Comparison of ENCODE assay signal across 19 cellular contexts in the genomic region with DNA sequence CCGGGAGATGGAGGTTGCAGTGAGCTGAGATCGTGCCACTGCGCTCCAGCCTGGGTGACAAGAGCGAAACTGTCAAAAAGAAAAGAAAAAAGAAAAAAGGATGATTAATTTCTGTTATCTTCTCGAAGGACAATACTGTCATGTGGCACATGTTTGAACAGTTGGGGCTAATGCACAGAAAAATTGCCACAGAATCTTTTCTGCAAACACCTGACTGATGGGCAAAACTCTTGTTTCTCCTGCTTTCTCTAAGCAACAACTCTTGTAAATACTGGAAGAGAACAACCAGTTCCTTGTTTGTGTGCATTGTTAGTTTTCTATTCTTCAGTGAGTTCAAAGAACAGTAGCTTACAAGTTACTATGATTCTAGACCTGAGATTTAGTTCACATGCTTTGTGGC.
DNase-seq lines count a peak whose midpoint lies in the region; ATAC-seq and TF ChIP-seq lines count a peak whose summit lies in the region.
"Had no signal": no experiment of that assay in that cellular context is flagged by ENCODE, and none has a peak within 500 bp of the region (broad histone marks: within the 10 kb centered on the region; RNA-seq: fewer than 3 reads in every experiment).

No MANE protein-coding gene starts in this region.

- no peak for TF ChIP-seq EP300 in stomach (IDR thresholded peaks at IDR 0.05)

- TF ChIP-seq POLR2A in stomach (IDR thresholded peaks at IDR 0.05): no peak

- peaks cover 5% of the 10 kb centered on the region for H3K9me3 Mint-ChIP-seq in activated naive CD8-positive, alpha-beta T cell (ENCODE audit: low read depth)
- H3K9me3 Mint-ChIP-seq in activated naive CD8-positive, alpha-beta T cell treated with anti-CD3 and anti-CD28 coated beads, Interleukin-2, amount 50 U/mL, for 24 hours: peaks cover 7% of the 10 kb centered on the region
- H3K9me3 Mint-ChIP-seq in WTC11: peaks cover 17% of the 10 kb centered on the region

- 66 to 84% (median 72%) methylated on average over 5 of the region's 5 CpGs for WGBS in stomach, 5 donors

- ATAC-seq in activated naive CD8-positive, alpha-beta T cell treated with anti-CD3 and anti-CD28 coated beads, Interleukin-2, amount 50 U/mL, for 24 hours: no peak
- ATAC-seq in WTC11: no peak
- ATAC-seq: left cardiac atrium; stimulated activated naive CD8-positive, alpha-beta T cell treated with anti-CD3 and anti-CD28 coated beads, Interleukin-15, amount 100 ng/mL, for 72 hours had no signal

- H3K27ac ChIP-seq in VCaP (peak overlapping the region; percentile 77), stomach (peak overlapping the region in 3 of 5 donors; percentile 21 to 43 (median 37))
- H3K27ac ChIP-seq: WERI-Rb-1 had no signal

- peak overlapping the region; percentile 51 for H3K4me3 Mint-ChIP-seq in activated naive CD8-positive, alpha-beta T cell
- no peak overlapping the region for H3K4me3 Mint-ChIP-seq in activated naive CD8-positive, alpha-beta T cell treated with anti-CD3 and anti-CD28 coated beads, Interleukin-2, amount 50 U/mL, for 24 hours
- no peak overlapping the region for H3K4me3 Mint-ChIP-seq in WTC11
- H3K4me3 Mint-ChIP-seq: type B pancreatic cell had no signal

- H3K36me3 Mint-ChIP-seq in activated naive CD8-positive, alpha-beta T cell: peaks cover 37% of the 10 kb centered on the region
- peaks cover 13% of the 10 kb centered on the region for H3K36me3 Mint-ChIP-seq in activated naive CD8-positive, alpha-beta T cell treated with anti-CD3 and anti-CD28 coated beads, Interleukin-2, amount 50 U/mL, for 24 hours (ENCODE audit: low read depth)
- H3K36me3 Mint-ChIP-seq in WTC11: peaks cover 13% of the 10 kb centered on the region

- H3K4me1 ChIP-seq in endocrine pancreas (ENCODE audit: control insufficient read depth, insufficient read depth, low read length) (peaks cover 10% of the 10 kb centered on the region), stomach (peaks cover 0 to 36% (median 13%) of the 10 kb centered on the region in 4 donors)

- POLR2A ChIA-PET in WTC11 (lab: Charles Lee): no interaction called here

- CTCF ChIA-PET in WTC11 (lab: Charles Lee): interaction anchor here (1.0 to 2.9 kb wide), 2 partner anchors 11 to 43 kb away, joined by 3 to 12 read pairs; no protein-coding TSS in a partner anchor

- H3K9me3 ChIP-seq in endocrine pancreas (ENCODE audit: control insufficient read depth, low read length): no peaks in the 10 kb centered on the region
- no peaks in the 10 kb centered on the region for H3K9me3 ChIP-seq in stomach
- H3K9me3 ChIP-seq: MG63 had no signal

- peak overlapping the region; percentile 48 for H3K4me3 ChIP-seq in endocrine pancreas (ENCODE audit: control insufficient read depth, insufficient read depth, low read length)
- H3K4me3 ChIP-seq in stomach: no peak overlapping the region
- H3K4me3 ChIP-seq: MG63 had no signal

- peaks cover 81% of the 10 kb centered on the region for H3K4me1 Mint-ChIP-seq in activated naive CD8-positive, alpha-beta T cell (ENCODE audit: low read depth)
- peaks cover 67% of the 10 kb centered on the region for H3K4me1 Mint-ChIP-seq in activated naive CD8-positive, alpha-beta T cell treated with anti-CD3 and anti-CD28 coated beads, Interleukin-2, amount 50 U/mL, for 24 hours
- peaks cover 28% of the 10 kb centered on the region for H3K4me1 Mint-ChIP-seq in WTC11

- intact Hi-C loops in stomach (cut with DNase I; ENCODE audit: low total_unique reads): no loop called here

- H3K27me3 Mint-ChIP-seq in activated naive CD8-positive, alpha-beta T cell: no peaks in the 10 kb centered on the region
- H3K27me3 Mint-ChIP-seq in activated naive CD8-positive, alpha-beta T cell treated with anti-CD3 and anti-CD28 coated beads, Interleukin-2, amount 50 U/mL, for 24 hours: no peaks in the 10 kb centered on the region
- H3K27me3 Mint-ChIP-seq in WTC11 (ENCODE audit: low read depth): no peaks in the 10 kb centered on the region
- H3K27me3 Mint-ChIP-seq: IgD-negative memory B cell; stimulated activated naive CD8-positive, alpha-beta T cell treated with anti-CD3 and anti-CD28 coated beads, Interleukin-15, amount 100 ng/mL, for 72 hours; type B pancreatic cell had no signal

- no peak for TF ChIP-seq CTCF in VCaP (conservative IDR thresholded peaks at IDR 0.05)
- TF ChIP-seq CTCF in stomach (IDR thresholded peaks at IDR 0.05): no peak
- TF ChIP-seq CTCF in WTC11 (IDR thresholded peaks at IDR 0.05): no peak

- no peak for DNase-seq in activated naive CD8-positive, alpha-beta T cell treated with anti-CD3 and anti-CD28 coated beads, Interleukin-2, amount 50 U/mL, for 24 hours
- DNase-seq in stomach (no peak), T1000 (lab: John Stamatoyannopoulos, UW) (no peak), WTC11 (ENCODE audit: low spot score) (no peak)
- DNase-seq: COR-L47; left cardiac atrium; mesendoderm; MG63; NCI-H1694 treated with DMSO at 0.1 percent for 48 hours; NCI-H748 treated with DMSO at 0.1 percent for 48 hours; Right ventricle myocardium superior; stimulated activated CD4-positive, alpha-beta T cell treated with anti-CD3 and anti-CD28 coated beads, Interleukin-2, amount 100 ng/mL, for 24 hours; stimulated activated naive CD8-positive, alpha-beta T cell treated with anti-CD3 and anti-CD28 coated beads, Interleukin-15, amount 100 ng/mL, for 72 hours; WERI-Rb-1 had no signal

- H3K36me3 ChIP-seq in endocrine pancreas (ENCODE audit: control insufficient read depth, insufficient read depth, low read length) (no peaks in the 10 kb centered on the region), stomach (no peaks in the 10 kb centered on the region)
- H3K36me3 ChIP-seq: MG63, WERI-Rb-1 had no signal

- H3K27me3 ChIP-seq in endocrine pancreas (ENCODE audit: control insufficient read depth, insufficient read depth, low read length) (no peaks in the 10 kb centered on the region), stomach (no peaks in the 10 kb centered on the region)

- H3K9ac ChIP-seq in endocrine pancreas (ENCODE audit: control insufficient read depth, insufficient read depth, low read length): no peak overlapping the region

- peak overlapping the region; percentile 76 for H3K27ac Mint-ChIP-seq in activated naive CD8-positive, alpha-beta T cell
- H3K27ac Mint-ChIP-seq in activated naive CD8-positive, alpha-beta T cell treated with anti-CD3 and anti-CD28 coated beads, Interleukin-2, amount 50 U/mL, for 24 hours: no peak overlapping the region
- H3K27ac Mint-ChIP-seq in WTC11: no peak overlapping the region

TF ChIP-seq in WTC11, 78 proteins besides CTCF, POLR2A, EP300 and RAD21 (continues in another document):
- TF ChIP-seq HMGA2 (CRISPR knock-in tag; IDR thresholded peaks at IDR 0.05) (no peak), FOXK1 (CRISPR knock-in tag; IDR thresholded peaks at IDR 0.05) (no peak), NR1H2 (CRISPR knock-in tag; IDR thresholded peaks at IDR 0.05) (no peak), ZNF416 (CRISPR knock-in tag; IDR thresholded peaks at IDR 0.05) (no peak)
- TF ChIP-seq, protein P1, sequence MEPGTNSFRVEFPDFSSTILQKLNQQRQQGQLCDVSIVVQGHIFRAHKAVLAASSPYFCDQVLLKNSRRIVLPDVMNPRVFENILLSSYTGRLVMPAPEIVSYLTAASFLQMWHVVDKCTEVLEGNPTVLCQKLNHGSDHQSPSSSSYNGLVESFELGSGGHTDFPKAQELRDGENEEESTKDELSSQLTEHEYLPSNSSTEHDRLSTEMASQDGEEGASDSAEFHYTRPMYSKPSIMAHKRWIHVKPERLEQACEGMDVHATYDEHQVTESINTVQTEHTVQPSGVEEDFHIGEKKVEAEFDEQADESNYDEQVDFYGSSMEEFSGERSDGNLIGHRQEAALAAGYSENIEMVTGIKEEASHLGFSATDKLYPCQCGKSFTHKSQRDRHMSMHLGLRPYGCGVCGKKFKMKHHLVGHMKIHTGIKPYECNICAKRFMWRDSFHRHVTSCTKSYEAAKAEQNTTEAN (CRISPR knock-in tag; IDR thresholded peaks at IDR 0.05): no peak
- TF ChIP-seq, protein P2, sequence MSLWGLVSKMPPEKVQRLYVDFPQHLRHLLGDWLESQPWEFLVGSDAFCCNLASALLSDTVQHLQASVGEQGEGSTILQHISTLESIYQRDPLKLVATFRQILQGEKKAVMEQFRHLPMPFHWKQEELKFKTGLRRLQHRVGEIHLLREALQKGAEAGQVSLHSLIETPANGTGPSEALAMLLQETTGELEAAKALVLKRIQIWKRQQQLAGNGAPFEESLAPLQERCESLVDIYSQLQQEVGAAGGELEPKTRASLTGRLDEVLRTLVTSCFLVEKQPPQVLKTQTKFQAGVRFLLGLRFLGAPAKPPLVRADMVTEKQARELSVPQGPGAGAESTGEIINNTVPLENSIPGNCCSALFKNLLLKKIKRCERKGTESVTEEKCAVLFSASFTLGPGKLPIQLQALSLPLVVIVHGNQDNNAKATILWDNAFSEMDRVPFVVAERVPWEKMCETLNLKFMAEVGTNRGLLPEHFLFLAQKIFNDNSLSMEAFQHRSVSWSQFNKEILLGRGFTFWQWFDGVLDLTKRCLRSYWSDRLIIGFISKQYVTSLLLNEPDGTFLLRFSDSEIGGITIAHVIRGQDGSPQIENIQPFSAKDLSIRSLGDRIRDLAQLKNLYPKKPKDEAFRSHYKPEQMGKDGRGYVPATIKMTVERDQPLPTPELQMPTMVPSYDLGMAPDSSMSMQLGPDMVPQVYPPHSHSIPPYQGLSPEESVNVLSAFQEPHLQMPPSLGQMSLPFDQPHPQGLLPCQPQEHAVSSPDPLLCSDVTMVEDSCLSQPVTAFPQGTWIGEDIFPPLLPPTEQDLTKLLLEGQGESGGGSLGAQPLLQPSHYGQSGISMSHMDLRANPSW (CRISPR knock-in tag; conservative IDR thresholded peaks at IDR 0.05; ENCODE audit: low read depth): no peak
- TF ChIP-seq, protein P3, sequence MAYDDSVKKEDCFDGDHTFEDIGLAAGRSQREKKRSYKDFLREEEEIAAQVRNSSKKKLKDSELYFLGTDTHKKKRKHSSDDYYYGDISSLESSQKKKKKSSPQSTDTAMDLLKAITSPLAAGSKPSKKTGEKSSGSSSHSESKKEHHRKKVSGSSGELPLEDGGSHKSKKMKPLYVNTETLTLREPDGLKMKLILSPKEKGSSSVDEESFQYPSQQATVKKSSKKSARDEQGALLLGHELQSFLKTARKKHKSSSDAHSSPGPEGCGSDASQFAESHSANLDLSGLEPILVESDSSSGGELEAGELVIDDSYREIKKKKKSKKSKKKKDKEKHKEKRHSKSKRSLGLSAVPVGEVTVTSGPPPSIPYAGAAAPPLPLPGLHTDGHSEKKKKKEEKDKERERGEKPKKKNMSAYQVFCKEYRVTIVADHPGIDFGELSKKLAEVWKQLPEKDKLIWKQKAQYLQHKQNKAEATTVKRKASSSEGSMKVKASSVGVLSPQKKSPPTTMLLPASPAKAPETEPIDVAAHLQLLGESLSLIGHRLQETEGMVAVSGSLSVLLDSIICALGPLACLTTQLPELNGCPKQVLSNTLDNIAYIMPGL (CRISPR knock-in tag; IDR thresholded peaks at IDR 0.05): no peak
